8 cellular contexts compared by ENCODE assay signal in the genomic region with DNA sequence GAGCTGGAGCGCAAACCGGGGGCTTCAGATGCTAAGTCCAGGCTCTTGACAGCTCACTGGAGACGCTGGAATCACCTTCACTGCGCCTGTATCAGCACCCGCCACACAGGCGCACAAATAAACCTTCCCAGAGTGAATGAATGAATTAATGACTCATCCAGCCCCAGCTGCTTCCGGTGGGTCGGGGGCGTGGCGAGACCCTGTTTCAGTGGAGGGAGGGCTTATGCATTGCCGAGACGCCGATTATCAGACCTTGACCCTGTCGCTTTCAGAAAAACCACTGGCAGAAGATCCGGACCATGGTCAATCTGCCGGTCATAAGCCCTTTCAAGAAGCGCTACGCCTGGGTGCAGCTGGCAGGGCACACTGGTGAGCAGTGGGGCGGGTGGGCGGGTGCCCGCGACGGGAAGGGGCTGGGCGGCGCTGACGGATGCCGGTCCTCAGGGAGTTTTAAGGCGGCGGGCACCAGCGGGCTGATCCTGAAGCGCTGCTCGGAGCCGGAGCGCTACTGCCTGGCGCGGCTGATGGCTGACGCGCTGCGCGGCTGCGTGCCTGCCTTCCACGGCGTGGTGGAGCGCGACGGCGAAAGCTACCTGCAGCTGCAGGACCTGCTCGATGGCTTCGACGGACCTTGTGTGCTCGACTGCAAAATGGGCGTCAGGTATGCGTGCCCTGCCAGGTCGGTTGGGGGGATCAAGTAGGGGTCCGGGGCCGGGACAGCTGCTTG. TPM values are rescaled to one million over a fixed set of nuclear protein-coding genes. Genes with fewer than 3 reads are reported as not detected.
A peak's percentile ranks its signal among the peaks of the same experiment; 100 is the strongest.
DNase-seq lines count a peak whose midpoint lies in the region; ATAC-seq and TF ChIP-seq lines count a peak whose summit lies in the region.

No MANE protein-coding gene starts in this region.

- H2AFZ ChIP-seq in neuron (ENCODE audit: low read depth, low read length) = no peak overlapping the region

- no peaks in the 10 kb centered on the region for H3K36me3 Mint-ChIP-seq in endodermal cell (ENCODE audit: low read depth)

- peaks cover 6% of the 10 kb centered on the region for H3K4me1 Mint-ChIP-seq in endodermal cell

- H3K9me3 Mint-ChIP-seq in endodermal cell = no peaks in the 10 kb centered on the region

- H3K27me3 ChIP-seq in RWPE2 (ENCODE audit: insufficient read depth, poor library complexity, severe bottlenecking) (peaks cover 25% of the 10 kb centered on the region), endodermal cell (ENCODE audit: control insufficient read depth, insufficient read depth, low read length, poor library complexity, severe bottlenecking) (peaks cover 99% of the 10 kb centered on the region), neuron (ENCODE audit: insufficient read depth, low read length) (peaks cover 64% of the 10 kb centered on the region)

- H3K4me3 ChIP-seq in RWPE2 (ENCODE audit: severe bottlenecking) (no peak overlapping the region), endodermal cell (ENCODE audit: low read length) (peak overlapping the region; percentile 45), neuron (ENCODE audit: low read length) (peak overlapping the region; percentile 42)

- TF ChIP-seq CTCF in RWPE2 (IDR thresholded peaks at IDR 0.05; ENCODE audit: poor library complexity, severe bottlenecking) (no peak), endodermal cell (conservative IDR thresholded peaks at IDR 0.05) (no peak)

- H3K4me3 Mint-ChIP-seq in endodermal cell = peak overlapping the region; percentile 42

- H3K27ac ChIP-seq in RWPE2 (ENCODE audit: poor library complexity, severe bottlenecking) (no peak overlapping the region), endodermal cell (ENCODE audit: low read depth, low read length) (no peak overlapping the region)

- DNase-seq in GM03348 (ENCODE audit: low spot score) (peak; percentile 58), RWPE2 (ENCODE audit: low spot score) (no peak), endodermal cell (peak; percentile 81), NOMO-1 treated with DMSO at 0.1 percent for 48 hours (lab: John Stamatoyannopoulos, UW; ENCODE audit: unreplicated experiment) (no peak), ecto neural progenitor cell (ENCODE audit: low spot score) (no peak)

- H3K4me1 ChIP-seq in RWPE2 (ENCODE audit: insufficient read depth, poor library complexity, severe bottlenecking) = no peaks in the 10 kb centered on the region
- peaks cover 4% of the 10 kb centered on the region for H3K4me1 ChIP-seq in endodermal cell (ENCODE audit: control insufficient read depth, insufficient read depth, low read length)
- peaks cover 4% of the 10 kb centered on the region for H3K4me1 ChIP-seq in neuron (ENCODE audit: insufficient read depth, low read length)

- 0 to 6% methylated on average over 21 to 56 of the region's 56 CpGs for WGBS in endodermal cell (ENCODE audit: insufficient coverage in 1 of 2, insufficient read length in 1 of 2), 2 experiments

- H3K9me3 ChIP-seq in RWPE2 (ENCODE audit: severe bottlenecking) = no peaks in the 10 kb centered on the region
- no peaks in the 10 kb centered on the region for H3K9me3 ChIP-seq in endodermal cell (ENCODE audit: control insufficient read depth, low read length)
- no peaks in the 10 kb centered on the region for H3K9me3 ChIP-seq in neuron (ENCODE audit: low read length)

- H3K36me3 ChIP-seq in RWPE2 (ENCODE audit: low read depth) = no peaks in the 10 kb centered on the region
- H3K36me3 ChIP-seq in endodermal cell (ENCODE audit: control insufficient read depth, insufficient read depth, low read length) = no peaks in the 10 kb centered on the region
- no peaks in the 10 kb centered on the region for H3K36me3 ChIP-seq in neuron (ENCODE audit: insufficient read depth, low read length)

- ATAC-seq in RWPE2 (ENCODE audit: low read depth) (peak; percentile 33), HG02798 (IDR thresholded peaks at IDR 0.05; ENCODE audit: poor library complexity, unreplicated experiment) (no peak), GM18868 (IDR thresholded peaks at IDR 0.05; ENCODE audit: unreplicated experiment) (no peak)

- H3K9ac ChIP-seq in endodermal cell (ENCODE audit: extremely low read depth, low read length, poor library complexity, severe bottlenecking) = no peak overlapping the region

- peaks cover 100% of the 10 kb centered on the region for H3K27me3 Mint-ChIP-seq in endodermal cell (ENCODE audit: insufficient read depth)

- no peak overlapping the region for H3K27ac Mint-ChIP-seq in endodermal cell

RNA-seq across cellular contexts. Expression of a gene that starts 7.7 kb away (rescaled TPM):
- 1 to 10 TPM in 1 of 2 donors, under 1 TPM in 1; 0.75 to 1.2 TPM for total RNA-seq in endodermal cell
- 0.53 TPM for polyA plus RNA-seq in endodermal cell (2013, experiment 1 of 2)
- 0.41 TPM for polyA plus RNA-seq in endodermal cell (2013, experiment 2 of 2)

RNA-seq across cellular contexts. Expression of a gene that starts 12.3 kb away (rescaled TPM):
- total RNA-seq in endodermal cell = under 1 TPM; 0.44 to 0.57 TPM
- 0.18 TPM for polyA plus RNA-seq in endodermal cell (2013, experiment 1 of 2)
- 0.17 TPM for polyA plus RNA-seq in endodermal cell (2013, experiment 2 of 2)

RNA-seq across cellular contexts. Expression of a gene that starts 42.7 kb away (rescaled TPM):
- 100 to 1,000 TPM in 1 of 2 donors, 10 to 100 TPM in 1; 91.1 to 107 TPM for total RNA-seq in endodermal cell
- polyA plus RNA-seq in endodermal cell (2013, experiment 1 of 2) = 39.7 TPM
- 38.3 TPM for polyA plus RNA-seq in endodermal cell (2013, experiment 2 of 2)

RNA-seq across cellular contexts. Expression of a gene that starts 57.7 kb away (rescaled TPM):
- total RNA-seq in endodermal cell = 100 to 1,000 TPM; 293 to 311 TPM
- 86.7 TPM for polyA plus RNA-seq in endodermal cell (2013, experiment 1 of 2)
- polyA plus RNA-seq in endodermal cell (2013, experiment 2 of 2) = 76.1 TPM

Comparison
In these comparisons a context has a peak if more than half of its experiments do, and no peak if none do; other contexts are left out.
1. DNase-seq: peak in GM03348 (single experiment) and endodermal cell (single experiment); none in RWPE2 (single experiment), NOMO-1 treated with DMSO at 0.1 percent for 48 hours (single experiment) and ecto neural progenitor cell (single experiment).